In genomic region chr12:98838282-98838681, GRCh38 we compare ENCODE assay signal across 11 cellular contexts.
DNase-seq lines count a peak whose midpoint lies in the region; ATAC-seq and TF ChIP-seq lines count a peak whose summit lies in the region.
"Had no signal": no experiment of that assay in that cellular context is flagged by ENCODE, and none has a peak within 500 bp of the region (broad histone marks: within the 10 kb centered on the region; RNA-seq: fewer than 3 reads in every experiment).

No MANE protein-coding gene starts in this region.

- H3K4me3 ChIP-seq in MG63 (no peak overlapping the region), endodermal cell (ENCODE audit: low read length) (no peak overlapping the region)

- no peak overlapping the region for H3K4me3 Mint-ChIP-seq in endodermal cell
- no peak overlapping the region for H3K4me3 Mint-ChIP-seq in stimulated activated effector memory CD8-positive, alpha-beta T cell treated with anti-CD3 and anti-CD28 coated beads, Interleukin-12 subunit alpha, Interleukin-12 subunit beta, amount 100 ng/mL, for 72 hours
- no peak overlapping the region for H3K4me3 Mint-ChIP-seq in T-helper 2 cell treated with Interferon-gamma antibody and Interleukin-4, amounts not matched to agents 5 μg/mL and 100 μg/mL, for 36 hours

- H3K4me1 ChIP-seq in endodermal cell (ENCODE audit: control insufficient read depth, insufficient read depth, low read length) = no peaks in the 10 kb centered on the region

- no peak overlapping the region for H3K9ac ChIP-seq in endodermal cell (ENCODE audit: extremely low read depth, low read length, poor library complexity, severe bottlenecking)

- H3K36me3 ChIP-seq in MG63 (no peaks in the 10 kb centered on the region), endodermal cell (ENCODE audit: control insufficient read depth, insufficient read depth, low read length) (peaks cover 6% of the 10 kb centered on the region)

- no peak overlapping the region for H3K27ac Mint-ChIP-seq in endodermal cell
- no peak overlapping the region for H3K27ac Mint-ChIP-seq in stimulated activated effector memory CD8-positive, alpha-beta T cell treated with anti-CD3 and anti-CD28 coated beads, Interleukin-12 subunit alpha, Interleukin-12 subunit beta, amount 100 ng/mL, for 72 hours
- no peak overlapping the region for H3K27ac Mint-ChIP-seq in T-helper 2 cell treated with Interferon-gamma antibody and Interleukin-4, amounts not matched to agents 5 μg/mL and 100 μg/mL, for 36 hours

- H3K9me3 ChIP-seq in MG63 (no peaks in the 10 kb centered on the region), endodermal cell (ENCODE audit: control insufficient read depth, low read length) (peaks cover 17% of the 10 kb centered on the region)

- 86 to 91% methylated on average over 5 to 6 of the region's 6 CpGs for whole genome bisulfite sequencing in endodermal cell (ENCODE audit: insufficient coverage in 1 of 2, insufficient read length in 1 of 2), 2 experiments

- H3K27me3 ChIP-seq in MG63 (peaks cover 9% of the 10 kb centered on the region), endodermal cell (ENCODE audit: control insufficient read depth, insufficient read depth, low read length, poor library complexity, severe bottlenecking) (no peaks in the 10 kb centered on the region)

- peaks cover 11% of the 10 kb centered on the region for H3K36me3 Mint-ChIP-seq in endodermal cell (ENCODE audit: low read depth)
- no peaks in the 10 kb centered on the region for H3K36me3 Mint-ChIP-seq in stimulated activated effector memory CD8-positive, alpha-beta T cell treated with anti-CD3 and anti-CD28 coated beads, Interleukin-12 subunit alpha, Interleukin-12 subunit beta, amount 100 ng/mL, for 72 hours
- no peaks in the 10 kb centered on the region for H3K36me3 Mint-ChIP-seq in T-helper 2 cell treated with Interferon-gamma antibody and Interleukin-4, amounts not matched to agents 5 μg/mL and 100 μg/mL, for 36 hours (ENCODE audit: low read depth)

- peak; percentile 76 for TF ChIP-seq CTCF in endodermal cell (conservative IDR thresholded peaks at IDR 0.05)

- H3K4me1 Mint-ChIP-seq in endodermal cell = peaks cover 21% of the 10 kb centered on the region
- H3K4me1 Mint-ChIP-seq in stimulated activated effector memory CD8-positive, alpha-beta T cell treated with anti-CD3 and anti-CD28 coated beads, Interleukin-12 subunit alpha, Interleukin-12 subunit beta, amount 100 ng/mL, for 72 hours = no peaks in the 10 kb centered on the region
- H3K4me1 Mint-ChIP-seq in T-helper 2 cell treated with Interferon-gamma antibody and Interleukin-4, amounts not matched to agents 5 μg/mL and 100 μg/mL, for 36 hours (ENCODE audit: low read depth) = peaks cover 2% of the 10 kb centered on the region

- no peak for ATAC-seq in HG02759 (IDR thresholded peaks at IDR 0.05; ENCODE audit: unreplicated experiment)
- no peak for ATAC-seq in GM19035 (IDR thresholded peaks at IDR 0.05; ENCODE audit: unreplicated experiment)
- no peak for ATAC-seq in stimulated activated effector memory CD8-positive, alpha-beta T cell treated with anti-CD3 and anti-CD28 coated beads, Interleukin-12 subunit alpha, Interleukin-12 subunit beta, amount 100 ng/mL, for 72 hours

- no peak overlapping the region for H3K27ac ChIP-seq in endodermal cell (ENCODE audit: low read depth, low read length)

- DNase-seq in EL = peak; percentile 12
- peak; percentile 1 for DNase-seq in MG63
- DNase-seq in endodermal cell = peak; percentile 76
- peak; percentile 29 for DNase-seq in occipital lobe (lab: John Stamatoyannopoulos, UW)
- no peak for DNase-seq in stimulated activated effector memory CD8-positive, alpha-beta T cell treated with anti-CD3 and anti-CD28 coated beads, Interleukin-12 subunit alpha, Interleukin-12 subunit beta, amount 100 ng/mL, for 72 hours (ENCODE audit: low spot score in 2 of 2)
- no peak for DNase-seq in T-helper 2 cell treated with Interferon-gamma antibody and Interleukin-4, amounts not matched to agents 5 μg/mL and 100 μg/mL, for 36 hours (ENCODE audit: low spot score)
- DNase-seq: activated T-cell treated with anti-CD3 and anti-CD28 coated beads for 4 hours, DMS53, NCI-H524 had no signal

- no peaks in the 10 kb centered on the region for H3K27me3 Mint-ChIP-seq in endodermal cell (ENCODE audit: insufficient read depth)
- H3K27me3 Mint-ChIP-seq in T-helper 2 cell treated with Interferon-gamma antibody and Interleukin-4, amounts not matched to agents 5 μg/mL and 100 μg/mL, for 36 hours (ENCODE audit: low read depth) = peaks cover 15% of the 10 kb centered on the region

- H3K9me3 Mint-ChIP-seq in endodermal cell = peaks cover 13% of the 10 kb centered on the region
- H3K9me3 Mint-ChIP-seq in stimulated activated effector memory CD8-positive, alpha-beta T cell treated with anti-CD3 and anti-CD28 coated beads, Interleukin-12 subunit alpha, Interleukin-12 subunit beta, amount 100 ng/mL, for 72 hours = no peaks in the 10 kb centered on the region
- H3K9me3 Mint-ChIP-seq in T-helper 2 cell treated with Interferon-gamma antibody and Interleukin-4, amounts not matched to agents 5 μg/mL and 100 μg/mL, for 36 hours = no peaks in the 10 kb centered on the region

Comparison
In these comparisons a context has a peak if more than half of its experiments do, and no peak if none do; other contexts are left out.
1. DNase-seq: peak in EL (single experiment), MG63 (single experiment), endodermal cell (single experiment) and occipital lobe (single experiment); none in stimulated activated effector memory CD8-positive, alpha-beta T cell treated with anti-CD3 and anti-CD28 coated beads, Interleukin-12 subunit alpha, Interleukin-12 subunit beta, amount 100 ng/mL, for 72 hours (0 of 2) and T-helper 2 cell treated with Interferon-gamma antibody and Interleukin-4, amounts not matched to agents 5 μg/mL and 100 μg/mL, for 36 hours (single experiment).